Comparison of ENCODE assay signal across 15 cellular contexts in the genomic region with DNA sequence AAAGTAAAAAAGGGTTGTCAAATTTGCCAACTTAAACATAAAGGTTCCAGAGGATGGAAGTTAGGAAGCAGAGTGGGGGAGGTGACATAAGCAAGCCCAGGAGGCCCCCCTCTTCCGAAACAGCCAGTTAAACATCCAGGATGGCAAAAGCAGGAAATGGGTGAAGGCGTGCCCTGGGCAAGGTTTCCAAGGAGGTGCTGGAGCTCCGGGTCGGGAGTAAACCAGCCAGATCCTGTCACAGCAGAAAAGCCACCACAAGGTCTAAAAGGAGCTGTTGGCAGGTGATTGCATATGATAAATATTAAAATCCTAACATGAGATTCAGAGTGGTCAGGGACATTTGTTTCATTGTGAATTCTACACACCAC.
DNase-seq lines count a peak whose midpoint lies in the region; ATAC-seq lines count a peak whose summit lies in the region.
"Had no signal": no experiment of that assay in that cellular context is flagged by ENCODE, and none has a peak within 500 bp of the region (broad histone marks: within the 10 kb centered on the region; RNA-seq: fewer than 3 reads in every experiment).

No MANE protein-coding gene starts in this region.

- peaks cover 17% of the 10 kb centered on the region for H3K4me1 Mint-ChIP-seq in activated naive CD8-positive, alpha-beta T cell (ENCODE audit: low read depth)
- H3K4me1 Mint-ChIP-seq in activated naive CD8-positive, alpha-beta T cell treated with anti-CD3 and anti-CD28 coated beads, Interleukin-2, amount 50 U/mL, for 24 hours, result peaks cover 5% of the 10 kb centered on the region
- peaks cover 9% of the 10 kb centered on the region for H3K4me1 Mint-ChIP-seq in activated T-helper 2 cell treated with anti-CD3 and anti-CD28 coated beads, Interferon-gamma antibody, Interleukin-2, Interleukin-4, amounts not matched to agents 10 μg/mL and 5 μg/mL and 100 μg/mL, durations not matched to agents 14 hours and 24 hours and 36 hours (ENCODE audit: low read depth)

- H3K27me3 Mint-ChIP-seq in activated naive CD8-positive, alpha-beta T cell, result peaks cover 6% of the 10 kb centered on the region
- H3K27me3 Mint-ChIP-seq in activated naive CD8-positive, alpha-beta T cell treated with anti-CD3 and anti-CD28 coated beads, Interleukin-2, amount 50 U/mL, for 24 hours, result peaks cover 6% of the 10 kb centered on the region
- H3K27me3 Mint-ChIP-seq in activated T-helper 2 cell treated with anti-CD3 and anti-CD28 coated beads, Interferon-gamma antibody, Interleukin-2, Interleukin-4, amounts not matched to agents 10 μg/mL and 5 μg/mL and 100 μg/mL, durations not matched to agents 14 hours and 24 hours and 36 hours (ENCODE audit: low read depth), result peaks cover 6% of the 10 kb centered on the region

- DNase-seq in activated naive CD8-positive, alpha-beta T cell treated with anti-CD3 and anti-CD28 coated beads, Interleukin-2, amount 50 U/mL, for 24 hours, result no peak
- DNase-seq in NCI-H510A (lab: John Stamatoyannopoulos, UW) (peak; percentile 61), kidney tubule cell (ENCODE audit: low spot score) (peak; percentile 27), HK-2 (ENCODE audit: unreplicated experiment) (no peak)
- no peak for DNase-seq in activated T-helper 2 cell treated with anti-CD3 and anti-CD28 coated beads, Interferon-gamma antibody, Interleukin-2, Interleukin-4, amounts not matched to agents 10 μg/mL and 5 μg/mL and 100 μg/mL, durations not matched to agents 14 hours and 24 hours and 36 hours (ENCODE audit: low spot score)
- DNase-seq in activated CD4-positive, alpha-beta T cell treated with anti-CD3 and anti-CD28 coated beads, Interleukin-2, amount 50 U/mL, for 48 hours, result no peak
- DNase-seq: activated effector memory CD4-positive, alpha-beta T cell treated with anti-CD3 and anti-CD28 coated beads, Interleukin-2, amount 50 U/mL, for 16 hours; islet precursor cell; PC-9; stimulated activated CD4-positive, alpha-beta T cell treated with anti-CD3 and anti-CD28 coated beads, Interleukin-4, amount 100 ng/mL, for 24 hours had no signal

- H3K4me3 Mint-ChIP-seq in activated naive CD8-positive, alpha-beta T cell, result peak overlapping the region; percentile 50
- no peak overlapping the region for H3K4me3 Mint-ChIP-seq in activated naive CD8-positive, alpha-beta T cell treated with anti-CD3 and anti-CD28 coated beads, Interleukin-2, amount 50 U/mL, for 24 hours
- no peak overlapping the region for H3K4me3 Mint-ChIP-seq in activated T-helper 2 cell treated with anti-CD3 and anti-CD28 coated beads, Interferon-gamma antibody, Interleukin-2, Interleukin-4, amounts not matched to agents 10 μg/mL and 5 μg/mL and 100 μg/mL, durations not matched to agents 14 hours and 24 hours and 36 hours (ENCODE audit: low read depth)
- H3K4me3 Mint-ChIP-seq: dendritic cell treated with granulocyte-macrophage colony-stimulating factor and Interleukin-4, amounts not matched to agents 40 ng/mL and 50 ng/mL, for 4 days; mesothelial cell of epicardium had no signal

- no peak overlapping the region for H3K27ac Mint-ChIP-seq in activated naive CD8-positive, alpha-beta T cell
- no peak overlapping the region for H3K27ac Mint-ChIP-seq in activated naive CD8-positive, alpha-beta T cell treated with anti-CD3 and anti-CD28 coated beads, Interleukin-2, amount 50 U/mL, for 24 hours
- no peak overlapping the region for H3K27ac Mint-ChIP-seq in activated T-helper 2 cell treated with anti-CD3 and anti-CD28 coated beads, Interferon-gamma antibody, Interleukin-2, Interleukin-4, amounts not matched to agents 10 μg/mL and 5 μg/mL and 100 μg/mL, durations not matched to agents 14 hours and 24 hours and 36 hours
- H3K27ac Mint-ChIP-seq: dendritic cell treated with granulocyte-macrophage colony-stimulating factor and Interleukin-4, amounts not matched to agents 40 ng/mL and 50 ng/mL, for 4 days; mesothelial cell of epicardium had no signal

- no peak for ATAC-seq in activated naive CD8-positive, alpha-beta T cell treated with anti-CD3 and anti-CD28 coated beads, Interleukin-2, amount 50 U/mL, for 24 hours
- no peak for ATAC-seq in HG02840 (IDR thresholded peaks at IDR 0.05; ENCODE audit: low FRiP score, unreplicated experiment)
- ATAC-seq: SK-N-SH treated with all-trans-retinoic acid at 6 μM for 48 hours had no signal

- intact Hi-C loops in activated T-helper 2 cell treated with anti-CD3 and anti-CD28 coated beads, Interferon-gamma antibody, Interleukin-2, Interleukin-4, amounts not matched to agents 10 μg/mL and 5 μg/mL and 100 μg/mL, durations not matched to agents 14 hours and 24 hours and 36 hours (cut with micrococcal nuclease), result no loop called here

- no peaks in the 10 kb centered on the region for H3K36me3 Mint-ChIP-seq in activated naive CD8-positive, alpha-beta T cell
- H3K36me3 Mint-ChIP-seq in activated naive CD8-positive, alpha-beta T cell treated with anti-CD3 and anti-CD28 coated beads, Interleukin-2, amount 50 U/mL, for 24 hours (ENCODE audit: low read depth), result no peaks in the 10 kb centered on the region
- H3K36me3 Mint-ChIP-seq in activated T-helper 2 cell treated with anti-CD3 and anti-CD28 coated beads, Interferon-gamma antibody, Interleukin-2, Interleukin-4, amounts not matched to agents 10 μg/mL and 5 μg/mL and 100 μg/mL, durations not matched to agents 14 hours and 24 hours and 36 hours (ENCODE audit: low read depth), result no peaks in the 10 kb centered on the region
- H3K36me3 Mint-ChIP-seq: mesothelial cell of epicardium had no signal

- no peaks in the 10 kb centered on the region for H3K9me3 Mint-ChIP-seq in activated naive CD8-positive, alpha-beta T cell (ENCODE audit: low read depth)
- H3K9me3 Mint-ChIP-seq in activated naive CD8-positive, alpha-beta T cell treated with anti-CD3 and anti-CD28 coated beads, Interleukin-2, amount 50 U/mL, for 24 hours, result no peaks in the 10 kb centered on the region
- H3K9me3 Mint-ChIP-seq in activated T-helper 2 cell treated with anti-CD3 and anti-CD28 coated beads, Interferon-gamma antibody, Interleukin-2, Interleukin-4, amounts not matched to agents 10 μg/mL and 5 μg/mL and 100 μg/mL, durations not matched to agents 14 hours and 24 hours and 36 hours, result no peaks in the 10 kb centered on the region
- H3K9me3 Mint-ChIP-seq: dendritic cell treated with granulocyte-macrophage colony-stimulating factor and Interleukin-4, amounts not matched to agents 40 ng/mL and 50 ng/mL, for 4 days; mesothelial cell of epicardium had no signal

Comparison
In these comparisons a context has a peak if more than half of its experiments do, and no peak if none do; other contexts are left out.
1. DNase-seq: peak in NCI-H510A (single experiment) and kidney tubule cell (single experiment); none in activated naive CD8-positive, alpha-beta T cell treated with anti-CD3 and anti-CD28 coated beads, Interleukin-2, amount 50 U/mL, for 24 hours (single experiment), HK-2 (single experiment), activated T-helper 2 cell treated with anti-CD3 and anti-CD28 coated beads, Interferon-gamma antibody, Interleukin-2, Interleukin-4, amounts not matched to agents 10 μg/mL and 5 μg/mL and 100 μg/mL, durations not matched to agents 14 hours and 24 hours and 36 hours (single experiment) and activated CD4-positive, alpha-beta T cell treated with anti-CD3 and anti-CD28 coated beads, Interleukin-2, amount 50 U/mL, for 48 hours (0 of 2).